ENCODE assay signal across 8 cellular contexts in the genomic region with DNA sequence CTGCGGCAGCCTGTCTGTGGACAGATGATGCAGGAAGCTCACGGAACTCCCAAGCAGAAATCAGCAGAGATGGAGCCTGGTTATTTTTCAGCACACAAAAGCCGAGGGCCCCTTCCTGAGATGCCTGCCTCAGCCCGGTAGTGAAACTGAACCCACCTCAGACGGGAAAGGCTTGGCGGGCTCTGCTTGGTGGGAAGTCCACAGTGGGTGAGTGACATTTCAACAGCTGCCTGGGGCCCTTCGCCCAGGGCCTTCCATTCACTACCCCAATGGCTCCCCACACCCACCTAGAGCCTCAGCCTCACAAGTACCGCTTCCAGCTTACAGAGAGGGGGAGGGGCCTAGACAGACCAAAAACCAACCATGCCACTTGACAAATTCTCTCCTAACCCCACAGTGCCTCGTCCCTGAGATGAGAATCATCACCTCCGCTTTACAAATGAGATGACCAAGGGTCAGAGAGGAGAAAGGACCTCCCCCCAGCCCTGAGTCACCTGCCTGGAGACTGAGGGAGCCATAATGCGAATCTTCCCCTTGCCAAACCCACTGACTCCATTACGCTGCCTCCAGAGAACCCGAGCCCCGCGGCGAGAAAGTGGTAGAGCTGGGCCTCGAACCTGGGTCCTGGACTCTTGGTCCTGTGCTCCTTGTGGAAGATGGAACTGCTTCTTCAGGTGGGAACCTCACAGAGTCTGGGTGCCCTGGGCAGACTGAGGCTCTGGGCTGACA.
DNase-seq lines count a peak whose midpoint lies in the region; ATAC-seq lines count a peak whose summit lies in the region.

No MANE protein-coding gene starts in this region.

- peak overlapping the region; percentile 87 for H3K4me3 Mint-ChIP-seq in memory B cell
- peak overlapping the region; percentile 80 to 90 for H3K4me3 Mint-ChIP-seq in stimulated activated naive B cell treated with anti-CD40 and anti-IgM and Interleukin-4, amounts not matched to agents 10 μg/mL and 1 μg/mL and 100 μg/mL, for 72 hours

- no peaks in the 10 kb centered on the region for H3K9me3 Mint-ChIP-seq in memory B cell
- H3K9me3 Mint-ChIP-seq in stimulated activated naive B cell treated with anti-CD40 and anti-IgM and Interleukin-4, amounts not matched to agents 10 μg/mL and 1 μg/mL and 100 μg/mL, for 72 hours: no peaks in the 10 kb centered on the region

- H3K36me3 Mint-ChIP-seq in memory B cell: peaks cover 5% of the 10 kb centered on the region
- H3K36me3 Mint-ChIP-seq in stimulated activated naive B cell treated with anti-CD40 and anti-IgM and Interleukin-4, amounts not matched to agents 10 μg/mL and 1 μg/mL and 100 μg/mL, for 72 hours: peaks cover 18 to 32% of the 10 kb centered on the region in 2 donors

- ATAC-seq in GM19324 (IDR thresholded peaks at IDR 0.05; ENCODE audit: low FRiP score, unreplicated experiment) (peak; percentile 21), HG03378 (IDR thresholded peaks at IDR 0.05; ENCODE audit: unreplicated experiment) (peak; percentile 21), memory B cell (ENCODE audit: low read depth) (peak; percentile 24)
- peak; percentile 45 to 52 for ATAC-seq in stimulated activated naive B cell treated with anti-CD40 and anti-IgM and Interleukin-4, amounts not matched to agents 10 μg/mL and 1 μg/mL and 100 μg/mL, for 72 hours (replicated peaks)

- H3K27me3 Mint-ChIP-seq in memory B cell: no peaks in the 10 kb centered on the region
- no peaks in the 10 kb centered on the region for H3K27me3 Mint-ChIP-seq in stimulated activated naive B cell treated with anti-CD40 and anti-IgM and Interleukin-4, amounts not matched to agents 10 μg/mL and 1 μg/mL and 100 μg/mL, for 72 hours

- peaks cover 56% of the 10 kb centered on the region for H3K4me1 Mint-ChIP-seq in memory B cell
- H3K4me1 Mint-ChIP-seq in stimulated activated naive B cell treated with anti-CD40 and anti-IgM and Interleukin-4, amounts not matched to agents 10 μg/mL and 1 μg/mL and 100 μg/mL, for 72 hours: peaks cover 55 to 88% of the 10 kb centered on the region in 2 donors

- DNase-seq in activated T-cell treated with anti-CD3 and anti-CD28 coated beads for 24 hours (ENCODE audit: low read depth): peak; percentile 74
- peak; percentile 72 for DNase-seq in memory B cell (ENCODE audit: low spot score in 2 of 2)
- DNase-seq in stimulated activated naive B cell treated with anti-CD40 and anti-IgM and Interleukin-4, amounts not matched to agents 10 μg/mL and 1 μg/mL and 100 μg/mL, for 72 hours: peak; percentile 86
- DNase-seq in AG08396 (ENCODE audit: low spot score): no peak
- DNase-seq in UCSD-AML1 (lab: John Stamatoyannopoulos, UW; ENCODE audit: unreplicated experiment): no peak
- DNase-seq in AG08395 (ENCODE audit: low spot score): no peak

- H3K27ac Mint-ChIP-seq in memory B cell: peak overlapping the region; percentile 98
- H3K27ac Mint-ChIP-seq in stimulated activated naive B cell treated with anti-CD40 and anti-IgM and Interleukin-4, amounts not matched to agents 10 μg/mL and 1 μg/mL and 100 μg/mL, for 72 hours: peak overlapping the region; percentile 99

Comparison
In these comparisons a context has a peak if more than half of its experiments do, and no peak if none do; other contexts are left out.
1. DNase-seq: peak in activated T-cell treated with anti-CD3 and anti-CD28 coated beads for 24 hours (single experiment), memory B cell (2 of 2) and stimulated activated naive B cell treated with anti-CD40 and anti-IgM and Interleukin-4, amounts not matched to agents 10 μg/mL and 1 μg/mL and 100 μg/mL, for 72 hours (single experiment); none in AG08396 (single experiment), UCSD-AML1 (single experiment) and AG08395 (single experiment).
2. Peak in every context shown above with its lines, with median percentiles within 50 percentile points of each other: ATAC-seq.